Comparison of ENCODE assay signal across 8 cellular contexts in genomic region chr6:119742188-119742803, GRCh38.
A peak's percentile ranks its signal among the peaks of the same experiment; 100 is the strongest.
DNase-seq lines count a peak whose midpoint lies in the region; ATAC-seq and TF ChIP-seq lines count a peak whose summit lies in the region.

No MANE protein-coding gene starts in this region.

- H3K4me3 ChIP-seq in AG04449 (ENCODE audit: low read depth, low read length) (no peak overlapping the region), mucosa of descending colon (no peak overlapping the region)

- no peaks in the 10 kb centered on the region for H3K9me3 ChIP-seq in mucosa of descending colon

- POLR2A ChIA-PET in AG04449 (lab: Yijun Ruan, JAX): no interaction called here

- DNase-seq in AG04449 (ENCODE audit: low read depth, low spot score) (no peak), NCI-H2171 treated with DMSO at 0.1 percent for 48 hours (lab: John Stamatoyannopoulos, UW) (peak; percentile 58), endothelial cell (ENCODE audit: low spot score) (peak; percentile 78), mucosa of descending colon (peak; percentile 56 to 86 (median 74))
- DNase-seq in activated CD4-positive, alpha-beta T cell treated with anti-CD3 and anti-CD28 coated beads, Interleukin-2, amount 50 U/mL, for 24 hours (ENCODE audit: low read depth in 1 of 2, low spot score in 1 of 2): peak; percentile 26 to 32
- peak; percentile 1 for DNase-seq in stimulated activated naive CD4-positive, alpha-beta T cell treated with Interleukin-2 at 50 U/mL for 16 hours (lab: John Stamatoyannopoulos, UW)

- no peak overlapping the region for H3K4me3 Mint-ChIP-seq in endothelial cell (ENCODE audit: unreplicated experiment)

- H3K36me3 ChIP-seq in mucosa of descending colon (ENCODE audit: low read depth): no peaks in the 10 kb centered on the region

- H3K9me3 Mint-ChIP-seq in endothelial cell (ENCODE audit: unreplicated experiment): no peaks in the 10 kb centered on the region

- CTCF ChIA-PET in AG04449 (lab: Yijun Ruan, JAX): interaction anchor here (0.9 to 1.9 kb wide), 14 partner anchors 9 to 1564 kb away, joined by 3 to 13 read pairs (median 5); no protein-coding TSS in a partner anchor

- no peaks in the 10 kb centered on the region for H3K27me3 Mint-ChIP-seq in endothelial cell (ENCODE audit: unreplicated experiment)

- no peaks in the 10 kb centered on the region for H3K4me1 Mint-ChIP-seq in endothelial cell (ENCODE audit: unreplicated experiment)

- peak; percentile 69 for TF ChIP-seq CTCF in AG04449 (IDR thresholded peaks at IDR 0.05; ENCODE audit: insufficient read depth, low read length, missing control alignments)
- TF ChIP-seq CTCF in endothelial cell (IDR thresholded peaks at IDR 0.05; ENCODE audit: unreplicated experiment): peak; percentile 87
- TF ChIP-seq CTCF in mucosa of descending colon (IDR thresholded peaks at IDR 0.05): peak; percentile 71

- H3K4me1 ChIP-seq in mucosa of descending colon (ENCODE audit: low read depth): no peaks in the 10 kb centered on the region

- intact Hi-C loops in mucosa of descending colon (cut with DNase I, micrococcal nuclease): loop anchor here in 1 of 2 donors (10.0 kb wide), 1 partner anchor 613 kb away; no protein-coding TSS in a partner anchor

- H3K27ac Mint-ChIP-seq in endothelial cell (ENCODE audit: unreplicated experiment): no peak overlapping the region

- ATAC-seq in GM18517 (IDR thresholded peaks at IDR 0.05; ENCODE audit: unreplicated experiment) (peak; percentile 87), HG02943 (IDR thresholded peaks at IDR 0.05; ENCODE audit: low read depth, unreplicated experiment) (peak; percentile 81), mucosa of descending colon (peak; percentile 64)

- no peaks in the 10 kb centered on the region for H3K36me3 Mint-ChIP-seq in endothelial cell (ENCODE audit: low read depth, unreplicated experiment)
